8 cellular contexts compared by ENCODE assay signal in the genomic region with DNA sequence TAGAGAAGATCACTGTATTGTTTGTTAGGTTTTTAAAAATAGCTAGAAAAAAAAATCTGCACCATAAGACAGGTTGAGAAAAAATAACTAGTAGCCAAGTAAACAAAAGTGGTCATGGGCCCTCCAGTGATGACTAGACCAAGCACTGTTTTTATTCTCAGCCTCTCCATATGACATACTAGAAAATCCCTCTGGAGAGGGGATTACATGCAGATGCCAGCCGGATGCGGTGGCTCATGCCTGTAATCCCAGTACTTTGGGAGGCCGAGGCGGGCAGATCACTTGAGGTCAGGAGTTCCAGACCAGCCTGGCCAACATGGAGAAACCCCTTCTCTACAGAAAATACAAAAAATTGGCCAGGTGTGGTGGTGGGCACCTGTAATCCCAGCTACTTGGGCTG. TPM values are rescaled to one million over a fixed set of nuclear protein-coding genes. Genes with fewer than 3 reads are reported as not detected.
"Had no signal": no experiment of that assay in that cellular context is flagged by ENCODE, and none has a peak within 500 bp of the region (broad histone marks: within the 10 kb centered on the region; RNA-seq: fewer than 3 reads in every experiment).

No MANE protein-coding gene starts in this region.

RNA-seq across cellular contexts. Expression of a gene that starts 25.5 kb away (rescaled TPM):
- total RNA-seq: activated CD4-positive, alpha-beta memory T cell treated with anti-CD3 and anti-CD28 coated beads, Interleukin-2, amount 10 ng/mL, durations not matched to agents 7 days and 5 days; activated CD4-positive, alpha-beta T cell treated with anti-CD3 and anti-CD28 coated beads for 36 hours; activated CD4-positive, alpha-beta T cell treated with anti-CD3 and anti-CD28 coated beads, Interleukin-2, amount 10 ng/mL, durations not matched to agents 7 days and 5 days; activated CD8-positive, alpha-beta memory T cell treated with anti-CD3 and anti-CD28 coated beads, Interleukin-2, amount 10 ng/mL, durations not matched to agents 7 days and 5 days; activated CD8-positive, alpha-beta T cell treated with anti-CD3 and anti-CD28 coated beads, Interleukin-2, amount 10 ng/mL, durations not matched to agents 7 days and 5 days; activated naive CD8-positive, alpha-beta T cell treated with anti-CD3 and anti-CD28 coated beads, Interleukin-2, amount 10 ng/mL, durations not matched to agents 7 days and 5 days; activated T-helper 2 cell treated with anti-CD3 and anti-CD28 coated beads, Interferon-gamma antibody, Interleukin-2, Interleukin-4, amounts not matched to agents 10 μg/mL and 5 μg/mL and 100 μg/mL, durations not matched to agents 14 hours and 24 hours and 36 hours; cerebellum had no signal
